In genomic region chr6:89148016-89148750, GRCh38 we compare ENCODE assay signal across 10 cellular contexts. TPM values are rescaled to one million over a fixed set of nuclear protein-coding genes. Genes with fewer than 3 reads are reported as not detected.
DNase-seq lines count a peak whose midpoint lies in the region; TF ChIP-seq lines count a peak whose summit lies in the region.
"Had no signal": no experiment of that assay in that cellular context is flagged by ENCODE, and none has a peak within 500 bp of the region (broad histone marks: within the 10 kb centered on the region; RNA-seq: fewer than 3 reads in every experiment).

No MANE protein-coding gene starts in this region.

- H3K36me3 Mint-ChIP-seq in activated T-helper 2 cell treated with anti-CD3 and anti-CD28 coated beads, Interferon-gamma antibody, Interleukin-2, Interleukin-4, amounts not matched to agents 10 μg/mL and 5 μg/mL and 100 μg/mL, durations not matched to agents 14 hours and 24 hours and 36 hours (ENCODE audit: low read depth), result peaks cover 23% of the 10 kb centered on the region
- peaks cover 4 to 5% of the 10 kb centered on the region in 2 donors for H3K36me3 Mint-ChIP-seq in CD14-positive monocyte

- DNase-seq in LHCN-M2 (ENCODE audit: low read depth), result peak; percentile 20
- DNase-seq in activated T-helper 2 cell treated with anti-CD3 and anti-CD28 coated beads, Interferon-gamma antibody, Interleukin-2, Interleukin-4, amounts not matched to agents 10 μg/mL and 5 μg/mL and 100 μg/mL, durations not matched to agents 14 hours and 24 hours and 36 hours (ENCODE audit: low spot score), result no peak
- DNase-seq in putamen (ENCODE audit: low spot score), result peak; percentile 38
- no peak for DNase-seq in hippocampal formation (lab: John Stamatoyannopoulos, UW)
- no peak for DNase-seq in CD14-positive monocyte (ENCODE audit: low spot score)
- DNase-seq in COR-L47 (lab: John Stamatoyannopoulos, UW), result no peak
- no peak for DNase-seq in medulla oblongata (ENCODE audit: extremely low spot score)
- DNase-seq: effector CD4-positive, alpha-beta T cell; GF-D8 had no signal

- intact Hi-C loops in activated T-helper 2 cell treated with anti-CD3 and anti-CD28 coated beads, Interferon-gamma antibody, Interleukin-2, Interleukin-4, amounts not matched to agents 10 μg/mL and 5 μg/mL and 100 μg/mL, durations not matched to agents 14 hours and 24 hours and 36 hours (cut with micrococcal nuclease), result loop anchor here (5.0 to 10.0 kb wide), 3 partner anchors 149 to 204 kb away; partner anchors contain the start of gene UBE2J1
- intact Hi-C loops in CD14-positive monocyte (cut with micrococcal nuclease), result loop anchor here in 1 of 2 donors (5.0 kb wide), 1 partner anchor 166 kb away; no protein-coding TSS in a partner anchor

- H3K27ac ChIP-seq in C4-2B, result peak overlapping the region; percentile 67; the same call in 1 of the 2 replicates

- peaks cover 2% of the 10 kb centered on the region for H3K27me3 Mint-ChIP-seq in activated T-helper 2 cell treated with anti-CD3 and anti-CD28 coated beads, Interferon-gamma antibody, Interleukin-2, Interleukin-4, amounts not matched to agents 10 μg/mL and 5 μg/mL and 100 μg/mL, durations not matched to agents 14 hours and 24 hours and 36 hours (ENCODE audit: low read depth)
- H3K27me3 Mint-ChIP-seq in CD14-positive monocyte (ENCODE audit: low read depth in 3 of 3), result peaks cover 0 to 3% (median 0%) of the 10 kb centered on the region in 3 donors

- H3K4me1 Mint-ChIP-seq in activated T-helper 2 cell treated with anti-CD3 and anti-CD28 coated beads, Interferon-gamma antibody, Interleukin-2, Interleukin-4, amounts not matched to agents 10 μg/mL and 5 μg/mL and 100 μg/mL, durations not matched to agents 14 hours and 24 hours and 36 hours (ENCODE audit: low read depth), result peaks cover 35% of the 10 kb centered on the region
- peaks cover 13% of the 10 kb centered on the region for H3K4me1 Mint-ChIP-seq in CD14-positive monocyte

- H3K9me3 Mint-ChIP-seq in activated T-helper 2 cell treated with anti-CD3 and anti-CD28 coated beads, Interferon-gamma antibody, Interleukin-2, Interleukin-4, amounts not matched to agents 10 μg/mL and 5 μg/mL and 100 μg/mL, durations not matched to agents 14 hours and 24 hours and 36 hours, result no peaks in the 10 kb centered on the region
- no peaks in the 10 kb centered on the region for H3K9me3 Mint-ChIP-seq in CD14-positive monocyte

- peak overlapping the region; percentile 60 for H3K4me3 Mint-ChIP-seq in activated T-helper 2 cell treated with anti-CD3 and anti-CD28 coated beads, Interferon-gamma antibody, Interleukin-2, Interleukin-4, amounts not matched to agents 10 μg/mL and 5 μg/mL and 100 μg/mL, durations not matched to agents 14 hours and 24 hours and 36 hours (ENCODE audit: low read depth)
- H3K4me3 Mint-ChIP-seq in CD14-positive monocyte, result no peak overlapping the region

- no peak overlapping the region for H3K27ac Mint-ChIP-seq in activated T-helper 2 cell treated with anti-CD3 and anti-CD28 coated beads, Interferon-gamma antibody, Interleukin-2, Interleukin-4, amounts not matched to agents 10 μg/mL and 5 μg/mL and 100 μg/mL, durations not matched to agents 14 hours and 24 hours and 36 hours
- no peak overlapping the region for H3K27ac Mint-ChIP-seq in CD14-positive monocyte

- TF ChIP-seq CTCF in C4-2B (conservative IDR thresholded peaks at IDR 0.05) (no peak), CD14-positive monocyte (IDR thresholded peaks at IDR 0.05) (no peak)

RNA-seq across cellular contexts. Expression of gene PM20D2, which starts 2.3 kb away (rescaled TPM):
- total RNA-seq in LHCN-M2 (2014; rRNA removed), result 4.6 and 4.9 TPM in 2 replicates
- polyA plus RNA-seq in LHCN-M2 (2012), result 1.0 TPM
- total RNA-seq in activated T-helper 2 cell treated with anti-CD3 and anti-CD28 coated beads, Interferon-gamma antibody, Interleukin-2, Interleukin-4, amounts not matched to agents 10 μg/mL and 5 μg/mL and 100 μg/mL, durations not matched to agents 14 hours and 24 hours and 36 hours, result 14.8 and 15.3 TPM in 2 replicates
- polyA plus RNA-seq in CD14-positive monocyte, result 1 to 10 TPM; 1.2 to 2.1 TPM

RNA-seq across cellular contexts. Expression of gene SRSF12, which starts 30.3 kb away (rescaled TPM):
- not detected in 2 replicates for total RNA-seq in LHCN-M2 (2014; rRNA removed)
- 0.04 TPM for polyA plus RNA-seq in LHCN-M2 (2012)
- 0.07 and 0.09 TPM in 2 replicates for total RNA-seq in activated T-helper 2 cell treated with anti-CD3 and anti-CD28 coated beads, Interferon-gamma antibody, Interleukin-2, Interleukin-4, amounts not matched to agents 10 μg/mL and 5 μg/mL and 100 μg/mL, durations not matched to agents 14 hours and 24 hours and 36 hours
- under 1 TPM in 1 of 2 donors, not detected in 1; 0.04 TPM for polyA plus RNA-seq in CD14-positive monocyte

Comparison
In these comparisons a context has a peak if more than half of its experiments do, and no peak if none do; other contexts are left out.
1. DNase-seq: peak in LHCN-M2 (single experiment) and putamen (single experiment); none in activated T-helper 2 cell treated with anti-CD3 and anti-CD28 coated beads, Interferon-gamma antibody, Interleukin-2, Interleukin-4, amounts not matched to agents 10 μg/mL and 5 μg/mL and 100 μg/mL, durations not matched to agents 14 hours and 24 hours and 36 hours (single experiment), hippocampal formation (0 of 2), CD14-positive monocyte (single experiment), COR-L47 (single experiment) and medulla oblongata (single experiment).